In the genomic region with DNA sequence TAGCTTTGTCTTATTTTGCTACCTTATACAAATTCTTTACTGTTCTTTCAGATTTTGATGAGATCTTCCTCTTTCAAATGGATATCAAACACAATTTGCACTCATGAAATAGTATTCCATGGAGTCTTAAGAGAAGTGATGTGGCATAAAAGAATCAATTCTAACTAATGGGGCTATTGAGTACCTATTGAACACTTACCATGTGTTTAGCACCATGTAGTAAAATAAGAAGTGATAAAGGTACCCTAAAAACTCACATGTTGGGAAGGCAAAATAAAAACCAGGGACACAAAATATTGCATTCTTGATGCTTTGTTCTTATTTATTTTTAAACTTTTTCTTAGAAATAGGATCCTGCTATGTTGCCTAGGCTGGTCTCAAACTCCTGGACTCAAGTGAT, we compare ENCODE assay signal across 23 cellular contexts. TPM values are rescaled to one million over a fixed set of nuclear protein-coding genes. Genes with fewer than 3 reads are reported as not detected.
DNase-seq lines count a peak whose midpoint lies in the region; ATAC-seq and TF ChIP-seq lines count a peak whose summit lies in the region.
"Had no signal": no experiment of that assay in that cellular context is flagged by ENCODE, and none has a peak within 500 bp of the region (broad histone marks: within the 10 kb centered on the region; RNA-seq: fewer than 3 reads in every experiment).

No MANE protein-coding gene starts in this region.

- no peak overlapping the region for H2BK15ac ChIP-seq in neuronal stem cell (ENCODE audit: low read length)

- H3K9me3 ChIP-seq in left ventricle myocardium inferior (replicated peaks) (no peaks in the 10 kb centered on the region), gastroesophageal sphincter (no peaks in the 10 kb centered on the region), vagina (no peaks in the 10 kb centered on the region), neuronal stem cell (replicated peaks in 1 of 2; ENCODE audit: control insufficient read depth in 2 of 2, insufficient read depth in 1 of 2, low read depth in 1 of 2, low read length in 2 of 2) (no peaks in the 10 kb centered on the region)
- H3K9me3 ChIP-seq: A549 had no signal

- H2BK12ac ChIP-seq in neuronal stem cell (ENCODE audit: low read length): no peak overlapping the region

- H2BK120ac ChIP-seq in neuronal stem cell (ENCODE audit: low read depth, low read length): no peak overlapping the region

- H2BK5ac ChIP-seq in neuronal stem cell (ENCODE audit: low read length): no peak overlapping the region

- no peak overlapping the region for H2AK5ac ChIP-seq in neuronal stem cell (ENCODE audit: low read depth, low read length)

- H2AFZ ChIP-seq in neuronal stem cell (ENCODE audit: low read length): no peak overlapping the region

- no peak overlapping the region for H3K4me3 ChIP-seq in left ventricle myocardium inferior
- H3K4me3 ChIP-seq in gastroesophageal sphincter: no peak overlapping the region
- no peak overlapping the region for H3K4me3 ChIP-seq in rectal smooth muscle tissue (ENCODE audit: low read length)
- no peak overlapping the region for H3K4me3 ChIP-seq in vagina
- H3K4me3 ChIP-seq in neuronal stem cell (ENCODE audit: low read length in 2 of 2): no peak overlapping the region
- H3K4me3 ChIP-seq: A549 had no signal

- H3K9ac ChIP-seq in rectal smooth muscle tissue (ENCODE audit: low read length) (no peak overlapping the region), neuronal stem cell (ENCODE audit: low read depth, low read length, poor library complexity) (no peak overlapping the region)

- TF ChIP-seq CTCF in left ventricle myocardium inferior (IDR thresholded peaks at IDR 0.05; ENCODE audit: borderline replicate concordance): no peak
- TF ChIP-seq CTCF in gastroesophageal sphincter (IDR thresholded peaks at IDR 0.05): no peak
- TF ChIP-seq CTCF in vagina (IDR thresholded peaks at IDR 0.05): no peak

- H3K27ac ChIP-seq in left ventricle myocardium inferior (replicated peaks) (peak overlapping the region; percentile 84), gastroesophageal sphincter (peak overlapping the region; percentile 76 to 83 (median 81)), rectal smooth muscle tissue (ENCODE audit: low read depth, low read length) (peak overlapping the region; percentile 34), vagina (peak overlapping the region; percentile 64), neuronal stem cell (replicated peaks; ENCODE audit: low read length) (no peak overlapping the region)

- DNase-seq in left ventricle myocardium inferior (no peak), left cardiac atrium (no peak), vagina (ENCODE audit: extremely low spot score in 2 of 2) (no peak), glomerular visceral epithelial cell (ENCODE audit: extremely low spot score) (no peak), SK-N-DZ (ENCODE audit: low spot score) (no peak), neuronal stem cell (ENCODE audit: low spot score) (no peak)
- DNase-seq: activated CD8-positive, alpha-beta memory T cell treated with anti-CD3 and anti-CD28 coated beads for 24 hours; activated naive CD4-positive, alpha-beta T cell treated with Interleukin-2 at 50 U/mL for 16 hours; activated T-cell treated with anti-CD3 and anti-CD28 coated beads, Interleukin-2, amount 50 U/mL, for 4 hours; amniotic stem cell; effector CD4-positive, alpha-beta T cell; EL; glutamatergic neuron; H7; NCI-H1417 treated with DMSO at 0.1 percent for 48 hours; NCI-H2107; NCI-H524; occipital lobe; stimulated activated naive CD8-positive, alpha-beta T cell treated with anti-CD3 and anti-CD28 coated beads, Interleukin-15, Interleukin-2, amounts not matched to agents 100 U/mL and 50 U/mL, for 24 hours had no signal

- no peaks in the 10 kb centered on the region for H3K27me3 ChIP-seq in left ventricle myocardium inferior (ENCODE audit: low read depth)
- no peaks in the 10 kb centered on the region for H3K27me3 ChIP-seq in gastroesophageal sphincter
- no peaks in the 10 kb centered on the region for H3K27me3 ChIP-seq in rectal smooth muscle tissue (ENCODE audit: control insufficient read depth, insufficient read depth, low read length)
- no peaks in the 10 kb centered on the region for H3K27me3 ChIP-seq in vagina
- no peaks in the 10 kb centered on the region for H3K27me3 ChIP-seq in neuronal stem cell (ENCODE audit: control insufficient read depth in 3 of 3, insufficient read depth in 3 of 3, low read depth in 1 of 3, low read length in 3 of 3)

- H3K4me1 ChIP-seq in left ventricle myocardium inferior (peaks cover 97% of the 10 kb centered on the region), gastroesophageal sphincter (peaks cover 48 to 98% (median 48%) of the 10 kb centered on the region in 3 donors), rectal smooth muscle tissue (ENCODE audit: control insufficient read depth, insufficient read depth, low read length) (peaks cover 34% of the 10 kb centered on the region), vagina (peaks cover 75% of the 10 kb centered on the region), neuronal stem cell (ENCODE audit: control insufficient read depth in 2 of 2, insufficient read depth in 1 of 2, low read depth in 1 of 2, low read length in 2 of 2) (peaks cover 4 to 5% of the 10 kb centered on the region in 2 donors)

- H3K79me1 ChIP-seq in neuronal stem cell (ENCODE audit: low read depth, low read length): no peaks in the 10 kb centered on the region

- ATAC-seq in left cardiac atrium (no peak), gastroesophageal sphincter (no peak)
- ATAC-seq: A549; activated T-cell treated with anti-CD3 and anti-CD28 coated beads, Interleukin-2, amount 50 U/mL, for 4 hours; esophagus mucosa; stimulated activated naive CD8-positive, alpha-beta T cell treated with anti-CD3 and anti-CD28 coated beads, Interleukin-15, Interleukin-2, amounts not matched to agents 100 U/mL and 50 U/mL, for 24 hours had no signal

- TF ChIP-seq POLR2A in gastroesophageal sphincter (IDR thresholded peaks at IDR 0.05) (no peak), vagina (IDR thresholded peaks at IDR 0.05) (no peak)

- no peak overlapping the region for H3K18ac ChIP-seq in neuronal stem cell (ENCODE audit: low read length)

- TF ChIP-seq EP300 in gastroesophageal sphincter (IDR thresholded peaks at IDR 0.05): no peak

- no peak overlapping the region for H3K4me2 ChIP-seq in neuronal stem cell (ENCODE audit: insufficient read depth, low read length, poor library complexity, severe bottlenecking)
- H3K4me2 ChIP-seq: A549 had no signal

- H3K4ac ChIP-seq in neuronal stem cell (ENCODE audit: low read length): no peak overlapping the region

- no peak overlapping the region for H4K91ac ChIP-seq in neuronal stem cell (ENCODE audit: low read depth, low read length, poor library complexity)

- intact Hi-C loops in left ventricle myocardium inferior (cut with micrococcal nuclease): no loop called here
- intact Hi-C loops in left cardiac atrium (cut with DNase I): loop anchor here in 1 of 2 donors (5.0 kb wide), 1 partner anchor 56 kb away; a partner anchor contains a TSS
- intact Hi-C loops in vagina (cut with DNase I): no loop called here

- no peaks in the 10 kb centered on the region for H3K36me3 ChIP-seq in left ventricle myocardium inferior
- no peaks in the 10 kb centered on the region for H3K36me3 ChIP-seq in gastroesophageal sphincter
- H3K36me3 ChIP-seq in rectal smooth muscle tissue (ENCODE audit: control insufficient read depth, insufficient read depth, low read length): no peaks in the 10 kb centered on the region
- no peaks in the 10 kb centered on the region for H3K36me3 ChIP-seq in vagina
- no peaks in the 10 kb centered on the region for H3K36me3 ChIP-seq in neuronal stem cell (replicated peaks in 1 of 2; ENCODE audit: control insufficient read depth in 2 of 2, insufficient read depth in 2 of 2, low read length in 2 of 2)

- H3K23ac ChIP-seq in neuronal stem cell (ENCODE audit: low read depth, low read length, poor library complexity): no peak overlapping the region

- no peak overlapping the region for H4K8ac ChIP-seq in neuronal stem cell (ENCODE audit: low read depth, low read length)

- no peak overlapping the region for H3K14ac ChIP-seq in neuronal stem cell (ENCODE audit: low read length)

RNA-seq across cellular contexts. Expression of a gene that starts 56.2 kb away (rescaled TPM):
- total RNA-seq in left ventricle myocardium inferior: 85.7 TPM
- 10 to 100 TPM; 60.5 to 64.7 TPM for total RNA-seq in left cardiac atrium
- total RNA-seq in gastroesophageal sphincter: 10 to 100 TPM; 67.7 to 98.9 (median 84.1) TPM
- total RNA-seq in vagina: 43.0 TPM
- polyA plus RNA-seq in SK-N-DZ (2014; cell fraction: cytosol; rRNA removed): 8.9 and 9.4 TPM in 2 replicates
- polyA plus RNA-seq in SK-N-DZ (2014; cell fraction: nucleus; rRNA removed): 5.7 and 7.8 TPM in 2 replicates
- 9.1 TPM for polyA plus RNA-seq in neuronal stem cell (2013, experiment 1 of 2)
- polyA plus RNA-seq in neuronal stem cell (2013, experiment 2 of 2): 9.1 TPM
